Comparison of ENCODE assay signal across 15 cellular contexts in genomic region chr6:163459007-163459406, GRCh38. TPM values are rescaled to one million over a fixed set of nuclear protein-coding genes. Genes with fewer than 3 reads are reported as not detected.
A peak's percentile ranks its signal among the peaks of the same experiment; 100 is the strongest.
DNase-seq lines count a peak whose midpoint lies in the region; ATAC-seq, FAIRE-seq and TF ChIP-seq lines count a peak whose summit lies in the region.
"Had no signal": no experiment of that assay in that cellular context is flagged by ENCODE, and none has a peak within 500 bp of the region (broad histone marks: within the 10 kb centered on the region; RNA-seq: fewer than 3 reads in every experiment).

No MANE protein-coding gene starts in this region.

- no peaks in the 10 kb centered on the region for H3K9me3 Mint-ChIP-seq in CD8-positive, alpha-beta T cell
- no peaks in the 10 kb centered on the region for H3K9me3 Mint-ChIP-seq in naive B cell

- H3K4me3 Mint-ChIP-seq in CD8-positive, alpha-beta T cell = peak overlapping the region; percentile 92
- H3K4me3 Mint-ChIP-seq in naive B cell = peak overlapping the region in 7 of 8 donors; percentile 6 to 96 (median 68)

- peak overlapping the region; percentile 98 for H3K27ac Mint-ChIP-seq in CD8-positive, alpha-beta T cell
- peak overlapping the region in 5 of 6 donors; percentile 91 to 97 (median 96) for H3K27ac Mint-ChIP-seq in naive B cell

- peaks cover 22% of the 10 kb centered on the region for H3K36me3 Mint-ChIP-seq in CD8-positive, alpha-beta T cell
- peaks cover 0 to 17% of the 10 kb centered on the region in 2 donors for H3K36me3 Mint-ChIP-seq in naive B cell

- no peak for TF ChIP-seq EP300 in A549 (IDR thresholded peaks at IDR 0.05)

- H3K4me3 ChIP-seq in A549 (no peak overlapping the region), adipocyte (ENCODE audit: low read length) (peak overlapping the region; percentile 23)
- no peak overlapping the region for H3K4me3 ChIP-seq in CD8-positive, alpha-beta T cell (ENCODE audit: low read depth, low read length)

- intact Hi-C loops in CD8-positive, alpha-beta T cell (cut with DNase I, micrococcal nuclease) = loop anchor here (2.0 kb wide), 2 partner anchors 14 to 42 kb away; no protein-coding TSS in a partner anchor

- TF ChIP-seq RAD21 in A549 (conservative IDR thresholded peaks at IDR 0.05 in 1 of 2, IDR thresholded peaks at IDR 0.05 in 1 of 2) = no peak

- FAIRE-seq in A549 (lab: Jason Lieb, UNC) = no peak
- FAIRE-seq: H54, keratinocyte had no signal

- H3K27ac ChIP-seq in A549 = peak overlapping the region; percentile 54 to 70; a peak in 3 of 6 replicates
- H3K27ac ChIP-seq in CD8-positive, alpha-beta T cell (ENCODE audit: low read depth, low read length) = peak overlapping the region; percentile 76
- H3K27ac ChIP-seq: foreskin keratinocyte had no signal

- 96% methylated on average over 2 of the region's 2 CpGs for WGBS in A549 (ENCODE audit: missing lambda C conversion rate)

- peak overlapping the region; percentile 27 for H3K9ac ChIP-seq in adipocyte (ENCODE audit: low read length)

- CTCF ChIA-PET in A549 (lab: Yijun Ruan, JAX) = interaction anchor here (1.5 kb wide), 1 partner anchor 10 kb away, joined by 3 read pairs; no protein-coding TSS in a partner anchor
- CTCF ChIA-PET in CD8-positive, alpha-beta T cell (lab: Charles Lee) = interaction anchor here (0.6 kb wide), 1 partner anchor 395 kb away, joined by 3 read pairs; no protein-coding TSS in a partner anchor
- CTCF ChIA-PET in HEK293T (lab: Yijun Ruan, JAX) = no interaction called here

- POLR2A ChIA-PET in A549 (lab: Yijun Ruan, JAX) = no interaction called here
- POLR2A ChIA-PET in CD8-positive, alpha-beta T cell (lab: Charles Lee) = no interaction called here
- POLR2A ChIA-PET in HEK293T (lab: Yijun Ruan, JAX) = no interaction called here

- H3K9me3 ChIP-seq in A549 = no peaks in the 10 kb centered on the region
- no peaks in the 10 kb centered on the region for H3K9me3 ChIP-seq in CD8-positive, alpha-beta T cell (ENCODE audit: low read length)
- H3K9me3 ChIP-seq in adipocyte (ENCODE audit: control insufficient read depth, low read length) = no peaks in the 10 kb centered on the region

- peaks cover 63% of the 10 kb centered on the region for H3K4me1 Mint-ChIP-seq in CD8-positive, alpha-beta T cell (ENCODE audit: low read depth)
- peaks cover 45 to 71% (median 63%) of the 10 kb centered on the region in 3 donors for H3K4me1 Mint-ChIP-seq in naive B cell

- H3K27me3 Mint-ChIP-seq in CD8-positive, alpha-beta T cell (ENCODE audit: low read depth) = no peaks in the 10 kb centered on the region
- no peaks in the 10 kb centered on the region for H3K27me3 Mint-ChIP-seq in naive B cell

- DNase-seq in A549 (ENCODE audit: low read depth in 1 of 2, low spot score in 1 of 2) (no peak), adipocyte (ENCODE audit: low read depth) (no peak), naive B cell (no peak), NCI-H524 (lab: John Stamatoyannopoulos, UW) (no peak), LoVo (ENCODE audit: low spot score) (no peak), HEK293T (ENCODE audit: extremely low spot score) (no peak), CD1c-positive myeloid dendritic cell (ENCODE audit: extremely low spot score) (no peak)
- no peak for DNase-seq in CD8-positive, alpha-beta T cell
- DNase-seq: activated effector memory CD4-positive, alpha-beta T cell treated with anti-CD3 and anti-CD28 coated beads, Interleukin-2, amount 50 U/mL, for 16 hours; dermis blood vessel endothelial cell; foreskin keratinocyte; NCI-H1105; NCI-H510A had no signal

- peak in 1 of 2 experiments; percentile 30; a peak in 1 of 6 replicates for ATAC-seq in A549
- ATAC-seq in CD8-positive, alpha-beta T cell = no peak
- ATAC-seq in naive B cell (ENCODE audit: low read depth in 2 of 2) = no peak
- ATAC-seq: foreskin keratinocyte had no signal

- H3K36me3 ChIP-seq in CD8-positive, alpha-beta T cell (ENCODE audit: insufficient read depth, low read length) = no peaks in the 10 kb centered on the region
- peaks cover 29% of the 10 kb centered on the region for H3K36me3 ChIP-seq in adipocyte (ENCODE audit: control insufficient read depth, insufficient read depth, low read length, severe bottlenecking)

- H3K4me2 ChIP-seq in A549 = peak overlapping the region; percentile 92

- H3K27me3 ChIP-seq in CD8-positive, alpha-beta T cell (ENCODE audit: insufficient read depth, low read length) = no peaks in the 10 kb centered on the region
- H3K27me3 ChIP-seq in adipocyte (replicated peaks; ENCODE audit: control insufficient read depth, insufficient read depth, low read length) = no peaks in the 10 kb centered on the region
- H3K27me3 ChIP-seq: foreskin keratinocyte had no signal

- no peak for TF ChIP-seq POLR2A in A549 (IDR thresholded peaks at IDR 0.05; ENCODE audit: low read length)

- TF ChIP-seq CTCF in A549 (IDR thresholded peaks at IDR 0.05) = no peak
- no peak for TF ChIP-seq CTCF in CD8-positive, alpha-beta T cell (IDR thresholded peaks at IDR 0.05)

- H3K4me1 ChIP-seq in A549 (peaks cover 39% of the 10 kb centered on the region), adipocyte (ENCODE audit: control insufficient read depth, insufficient read depth, low read length) (peaks cover 70% of the 10 kb centered on the region)
- H3K4me1 ChIP-seq in CD8-positive, alpha-beta T cell (ENCODE audit: insufficient read depth, low read length) = peaks cover 28% of the 10 kb centered on the region

TF ChIP-seq in A549, 52 proteins besides CTCF, POLR2A, EP300 and RAD21:
- no peak for TF ChIP-seq RFX5 (IDR thresholded peaks at IDR 0.05)
- no peak for TF ChIP-seq PHF8 (IDR thresholded peaks at IDR 0.05; ENCODE audit: borderline replicate concordance, low read depth)
- TF ChIP-seq ZC3H11A (IDR thresholded peaks at IDR 0.05) = no peak
- no peak for TF ChIP-seq CHD4 (IDR thresholded peaks at IDR 0.05; ENCODE audit: borderline replicate concordance)
- TF ChIP-seq CBX8 (IDR thresholded peaks at IDR 0.05) = no peak
- no peak for TF ChIP-seq HMGXB4 (CRISPR knock-in tag; IDR thresholded peaks at IDR 0.05; ENCODE audit: borderline replicate concordance)
- no peak for TF ChIP-seq JUNB (IDR thresholded peaks at IDR 0.05)
- TF ChIP-seq NFE2L2 (conservative IDR thresholded peaks at IDR 0.05; ENCODE audit: low read length) = no peak
- no peak for TF ChIP-seq HEYL (CRISPR knock-in tag; IDR thresholded peaks at IDR 0.05)

TF ChIP-seq in HEK293T, 16 proteins besides CTCF, POLR2A, EP300 and RAD21:
- TF ChIP-seq ZNF384 (IDR thresholded peaks at IDR 0.05) (no peak), LEF1 (IDR thresholded peaks at IDR 0.05; ENCODE audit: borderline replicate concordance) (no peak), ARNT (IDR thresholded peaks at IDR 0.05) (no peak), CTBP1 (IDR thresholded peaks at IDR 0.05; ENCODE audit: borderline replicate concordance) (no peak), FOXA1 (IDR thresholded peaks at IDR 0.05) (no peak), SP1 (IDR thresholded peaks at IDR 0.05) (no peak), TARDBP (IDR thresholded peaks at IDR 0.05) (no peak), NFRKB (IDR thresholded peaks at IDR 0.05) (no peak), HDGF (IDR thresholded peaks at IDR 0.05; ENCODE audit: borderline replicate concordance) (no peak), FOXM1 (IDR thresholded peaks at IDR 0.05; ENCODE audit: borderline replicate concordance) (no peak), ELF4 (IDR thresholded peaks at IDR 0.05) (no peak), FOXK2 (IDR thresholded peaks at IDR 0.05) (no peak), SUZ12 (IDR thresholded peaks at IDR 0.05) (no peak)
- TF ChIP-seq, protein P1, sequence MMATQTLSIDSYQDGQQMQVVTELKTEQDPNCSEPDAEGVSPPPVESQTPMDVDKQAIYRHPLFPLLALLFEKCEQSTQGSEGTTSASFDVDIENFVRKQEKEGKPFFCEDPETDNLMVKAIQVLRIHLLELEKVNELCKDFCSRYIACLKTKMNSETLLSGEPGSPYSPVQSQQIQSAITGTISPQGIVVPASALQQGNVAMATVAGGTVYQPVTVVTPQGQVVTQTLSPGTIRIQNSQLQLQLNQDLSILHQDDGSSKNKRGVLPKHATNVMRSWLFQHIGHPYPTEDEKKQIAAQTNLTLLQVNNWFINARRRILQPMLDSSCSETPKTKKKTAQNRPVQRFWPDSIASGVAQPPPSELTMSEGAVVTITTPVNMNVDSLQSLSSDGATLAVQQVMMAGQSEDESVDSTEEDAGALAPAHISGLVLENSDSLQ (IDR thresholded peaks at IDR 0.05) = no peak

RNA-seq across cellular contexts. Expression of gene QKI, which starts 44.5 kb away (rescaled TPM):
- polyA plus RNA-seq in A549 (2011; rRNA removed) = 90.5 and 98.2 TPM in 2 replicates
- 61.4 and 77.8 TPM in 2 replicates for polyA plus RNA-seq in A549 (2012; cell fraction: cytosol; rRNA removed)
- 50.1 and 51.2 TPM in 2 replicates for polyA plus RNA-seq in A549 (2012; cell fraction: nucleus; rRNA removed)
- 69.5 to 74.5 TPM (median 71.9 TPM) in 3 replicates for polyA plus RNA-seq in A549 (2017; fragmentation: RNase III; extraction: RNeasy Plus Mini Kit Qiagen cat#74134 plus additional on column Dnase treatment)
- 184 and 220 TPM in 2 replicates for polyA minus RNA-seq in A549 (2011; rRNA and poly(A)+ RNA removed)
- total RNA-seq in CD8-positive, alpha-beta T cell = 10 to 100 TPM; 67.4 to 70.9 TPM
- polyA plus RNA-seq in naive B cell (ENCODE audit: low read depth in 6 of 6) = 10 to 100 TPM; 20.4 to 67.9 (median 26.6) TPM
